ENCODE assay signal across 21 cellular contexts in genomic region chr12:77861317-77861716, GRCh38. TPM values are rescaled to one million over a fixed set of nuclear protein-coding genes. Genes with fewer than 3 reads are reported as not detected.
DNase-seq lines count a peak whose midpoint lies in the region; ATAC-seq and TF ChIP-seq lines count a peak whose summit lies in the region.
"Had no signal": no experiment of that assay in that cellular context is flagged by ENCODE, and none has a peak within 500 bp of the region (broad histone marks: within the 10 kb centered on the region; RNA-seq: fewer than 3 reads in every experiment).

No MANE protein-coding gene starts in this region.

- no peaks in the 10 kb centered on the region for H3K9me3 ChIP-seq in OCI-LY1 (ENCODE audit: low read length)
- no peaks in the 10 kb centered on the region for H3K9me3 ChIP-seq in prostate gland
- H3K9me3 ChIP-seq in Karpas-422 (ENCODE audit: low read length): no peaks in the 10 kb centered on the region
- H3K9me3 ChIP-seq: MG63 had no signal

- no peak for TF ChIP-seq POLR2A in prostate gland (IDR thresholded peaks at IDR 0.05)

- no peak overlapping the region for H3K27ac Mint-ChIP-seq in effector memory CD8-positive, alpha-beta T cell
- H3K27ac Mint-ChIP-seq: CD4-positive, CD25-positive, alpha-beta regulatory T cell; IgD-negative memory B cell had no signal

- intact Hi-C loops in prostate gland (cut with DNase I): no loop called here

- H3K27me3 ChIP-seq in OCI-LY1 (ENCODE audit: insufficient read depth, low read length): no peaks in the 10 kb centered on the region
- H3K27me3 ChIP-seq in prostate gland (replicated peaks; ENCODE audit: insufficient read depth): no peaks in the 10 kb centered on the region
- H3K27me3 ChIP-seq in Karpas-422 (ENCODE audit: low read length): no peaks in the 10 kb centered on the region
- H3K27me3 ChIP-seq: MG63 had no signal

- H3F3A ChIP-seq in OCI-LY1 (ENCODE audit: insufficient read depth, low read length): no peaks in the 10 kb centered on the region

- no peaks in the 10 kb centered on the region for H3K9me2 ChIP-seq in OCI-LY1 (ENCODE audit: low read depth, low read length)
- H3K9me2 ChIP-seq in Karpas-422 (replicated peaks; ENCODE audit: insufficient read depth, low read length): no peaks in the 10 kb centered on the region

- ATAC-seq in effector memory CD8-positive, alpha-beta T cell (replicated peaks): no peak
- ATAC-seq in HG03469 (IDR thresholded peaks at IDR 0.05; ENCODE audit: unreplicated experiment): no peak
- ATAC-seq: PC-3 had no signal

- peaks cover 3 to 11% of the 10 kb centered on the region in 2 donors for H3K9me3 Mint-ChIP-seq in effector memory CD8-positive, alpha-beta T cell
- H3K9me3 Mint-ChIP-seq: IgD-negative memory B cell had no signal

- H3K4me1 Mint-ChIP-seq in effector memory CD8-positive, alpha-beta T cell (ENCODE audit: low read depth in 2 of 2): no peaks in the 10 kb centered on the region
- H3K4me1 Mint-ChIP-seq: CD4-positive, CD25-positive, alpha-beta regulatory T cell; IgD-negative memory B cell had no signal

- H3K4me1 ChIP-seq in OCI-LY1 (ENCODE audit: insufficient read depth, low read length, severe bottlenecking) (peaks cover 58% of the 10 kb centered on the region), prostate gland (replicated peaks) (no peaks in the 10 kb centered on the region), Karpas-422 (ENCODE audit: low read length) (no peaks in the 10 kb centered on the region)

- H3K27ac ChIP-seq in 22Rv1 (peak overlapping the region; percentile 66), OCI-LY1 (ENCODE audit: low read depth, low read length, poor library complexity, severe bottlenecking) (peak overlapping the region; percentile 26), prostate gland (no peak overlapping the region), Karpas-422 (ENCODE audit: low read length) (no peak overlapping the region)

- H3K79me2 ChIP-seq in OCI-LY1 (ENCODE audit: insufficient read depth, low read length) (no peaks in the 10 kb centered on the region), Karpas-422 (ENCODE audit: low read length) (no peaks in the 10 kb centered on the region)

- H3K4me2 ChIP-seq in OCI-LY1 (ENCODE audit: low read length) (no peak overlapping the region), Karpas-422 (ENCODE audit: low read depth, low read length, poor library complexity, severe bottlenecking) (no peak overlapping the region)

- DNase-seq in LHCN-M2 (ENCODE audit: low read depth): peak; percentile 6
- DNase-seq in fibroblast of peridontal ligament (ENCODE audit: extremely low read depth): peak; percentile 15
- no peak for DNase-seq in effector memory CD8-positive, alpha-beta T cell
- DNase-seq in prostate gland (ENCODE audit: low spot score): no peak
- DNase-seq in Karpas-422: no peak
- DNase-seq: CD4-positive, CD25-positive, alpha-beta regulatory T cell; DMS79 treated with DMSO at 0.1 percent for 48 hours; GOT3; HCEC 1CT; MG63; NCI-H1417; NCI-H1694 treated with DMSO at 0.1 percent for 48 hours; NCI-H2081 treated with DMSO at 0.1 percent for 48 hours; NCI-H345; NCI-H524 treated with DMSO at 0.1 percent for 48 hours; PC-3; Right ventricle myocardium superior had no signal

- H2AFZ ChIP-seq in OCI-LY1 (ENCODE audit: low read length) (peak overlapping the region; percentile 66; the same call in 1 of the 2 replicates), Karpas-422 (ENCODE audit: low read length) (no peak overlapping the region)

- H4K20me1 ChIP-seq in OCI-LY1 (ENCODE audit: insufficient read depth, low read length) (no peaks in the 10 kb centered on the region), Karpas-422 (ENCODE audit: insufficient read depth, low read depth, low read length) (no peaks in the 10 kb centered on the region)

- H3K36me3 Mint-ChIP-seq in effector memory CD8-positive, alpha-beta T cell (ENCODE audit: insufficient read depth): no peaks in the 10 kb centered on the region
- H3K36me3 Mint-ChIP-seq: CD4-positive, CD25-positive, alpha-beta regulatory T cell; IgD-negative memory B cell had no signal

- TF ChIP-seq CTCF in 22Rv1 (IDR thresholded peaks at IDR 0.05) (no peak), OCI-LY1 (IDR thresholded peaks at IDR 0.05; ENCODE audit: low read length) (no peak), prostate gland (IDR thresholded peaks at IDR 0.05) (no peak)

- H3K27me3 Mint-ChIP-seq in effector memory CD8-positive, alpha-beta T cell: no peaks in the 10 kb centered on the region
- H3K27me3 Mint-ChIP-seq: CD4-positive, CD25-positive, alpha-beta regulatory T cell; IgD-negative memory B cell had no signal

- H3K9ac ChIP-seq in OCI-LY1 (ENCODE audit: low read length) (no peak overlapping the region), Karpas-422 (ENCODE audit: low read length) (no peak overlapping the region)

- H3K4me3 Mint-ChIP-seq in effector memory CD8-positive, alpha-beta T cell: no peak overlapping the region
- H3K4me3 Mint-ChIP-seq: CD4-positive, CD25-positive, alpha-beta regulatory T cell; IgD-negative memory B cell had no signal

- no peak overlapping the region for H3K4me3 ChIP-seq in OCI-LY1 (ENCODE audit: low read depth, low read length, poor library complexity, severe bottlenecking)
- H3K4me3 ChIP-seq in prostate gland: no peak overlapping the region
- H3K4me3 ChIP-seq in Karpas-422 (ENCODE audit: low read length): no peak overlapping the region
- H3K4me3 ChIP-seq: MG63 had no signal

- H3K36me3 ChIP-seq in OCI-LY1 (ENCODE audit: insufficient read depth, low read length): no peaks in the 10 kb centered on the region
- no peaks in the 10 kb centered on the region for H3K36me3 ChIP-seq in prostate gland
- H3K36me3 ChIP-seq in Karpas-422 (ENCODE audit: insufficient read depth, low read length): no peaks in the 10 kb centered on the region
- H3K36me3 ChIP-seq: MG63 had no signal

RNA-seq across cellular contexts. Expression of gene NAV3, which starts 30.6 kb away (rescaled TPM):
- total RNA-seq in LHCN-M2 (2014; rRNA removed): 48.9 and 53.3 TPM in 2 replicates
- polyA plus RNA-seq in LHCN-M2 (2012): 13.3 TPM
- total RNA-seq in prostate gland: 10 to 100 TPM in 1 of 2 donors, 1 to 10 TPM in 1; 9.0 to 12.6 TPM
- 0.04 and 3.4 TPM in 2 replicates for total RNA-seq in Karpas-422 (2014; rRNA removed; shearing (Covaris generic); ENCODE audit: low replicate concordance)
- total RNA-seq: CD4-positive, CD25-positive, alpha-beta regulatory T cell had no signal
- polyA plus RNA-seq: CD4-positive, CD25-positive, alpha-beta regulatory T cell had no signal

Comparison
In these comparisons a context has a peak if more than half of its experiments do, and no peak if none do; other contexts are left out.
1. H3K27ac ChIP-seq: peak in 22Rv1 (single experiment) and OCI-LY1 (single experiment); none in prostate gland (0 of 2) and Karpas-422 (single experiment).
2. DNase-seq: peak in LHCN-M2 (single experiment) and fibroblast of peridontal ligament (single experiment); none in effector memory CD8-positive, alpha-beta T cell (0 of 3), prostate gland (single experiment) and Karpas-422 (single experiment).